Comparison of ENCODE assay signal across 8 cellular contexts in the genomic region with DNA sequence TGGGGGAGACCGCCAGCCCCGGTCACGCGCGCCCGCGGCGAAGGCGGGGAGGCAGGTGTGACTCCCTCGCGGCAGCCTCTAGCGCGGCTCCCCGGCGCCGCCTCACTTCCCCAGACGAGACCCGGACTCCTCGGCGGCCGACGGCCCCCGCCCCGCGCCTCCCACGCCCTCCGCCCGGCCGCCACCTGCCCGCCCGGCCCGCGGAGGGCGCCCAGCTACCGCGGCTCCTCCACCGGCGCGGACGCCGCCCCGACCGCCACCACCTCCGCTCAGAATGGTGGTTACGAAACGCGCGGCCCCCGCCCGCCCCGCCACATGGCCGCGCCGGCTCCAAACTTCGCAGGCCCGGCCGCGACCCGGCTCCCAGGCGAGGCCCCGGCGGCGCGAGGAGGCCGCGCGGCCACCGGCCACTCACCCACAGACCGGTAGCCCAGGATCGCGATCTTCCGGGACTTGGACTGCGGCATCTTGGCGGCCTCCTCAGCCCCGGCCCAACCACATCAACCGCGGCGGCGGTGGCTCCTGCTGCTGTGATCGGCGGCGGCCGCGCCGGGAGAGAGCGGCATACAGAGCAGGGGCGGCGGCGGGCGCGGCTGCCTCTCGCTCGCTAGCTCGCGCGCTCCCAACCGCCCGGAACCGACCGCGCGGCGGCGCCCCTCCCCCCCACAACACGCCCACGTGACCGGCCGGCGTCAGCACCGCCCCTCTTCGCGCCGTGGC. TPM values are rescaled to one million over a fixed set of nuclear protein-coding genes. Genes with fewer than 3 reads are reported as not detected.
DNase-seq lines count a peak whose midpoint lies in the region; ATAC-seq and TF ChIP-seq lines count a peak whose summit lies in the region.
"Not testable (repeated sequence)": the region's sequence is repeated elsewhere in the genome, so short reads cannot be mapped to it uniquely, and the experiment has no call there.

No MANE protein-coding gene starts in this region.

- CTCF ChIA-PET in BJ (lab: Yijun Ruan, JAX) = interaction anchor here (1.3 kb wide), 1 partner anchor 59 kb away, joined by 4 read pairs; no protein-coding TSS in a partner anchor

- POLR2A ChIA-PET in BJ (lab: Charles Lee) = not testable (repeated sequence)

- H3K27me3 ChIP-seq in BJ (ENCODE audit: control insufficient read depth, insufficient read depth, low read length) = not testable (repeated sequence)

- H3K36me3 ChIP-seq in BJ (ENCODE audit: control insufficient read depth, insufficient read depth, low read length) = not testable (repeated sequence)

- H3K4me3 ChIP-seq in BJ (ENCODE audit: low read depth, low read length) = peak overlapping the region; percentile 64
- H3K4me3 ChIP-seq in epithelial cell of proximal tubule (ENCODE audit: low read depth, low read length) = peak overlapping the region; percentile 92

- ATAC-seq in GM19372 (IDR thresholded peaks at IDR 0.05; ENCODE audit: low read depth, unreplicated experiment) (peak; percentile 50), HG03159 (IDR thresholded peaks at IDR 0.05; ENCODE audit: unreplicated experiment) (peak; percentile 56)

- DNase-seq in BJ (ENCODE audit: low read depth); epithelial cell of proximal tubule (ENCODE audit: low read depth): not testable (repeated sequence)
- DNase-seq in RKO (ENCODE audit: low spot score) (peak; percentile 36), activated T-helper 1 cell treated with Interleukin-2 at 50 U/mL for 16 hours (ENCODE audit: low read depth) (peak; percentile 59), middle frontal gyrus (ENCODE audit: extremely low spot score, low spot score) (peak; percentile 11)
- peak; percentile 20 to 55 (median 31) for DNase-seq in stimulated activated CD4-positive, alpha-beta T cell treated with anti-CD3 and anti-CD28 coated beads, TNF-alpha, amount 100 ng/mL, for 24 hours (ENCODE audit: low read depth in 3 of 3)

- TF ChIP-seq CTCF in BJ (IDR thresholded peaks at IDR 0.05; ENCODE audit: insufficient read depth, low read depth, low read length); epithelial cell of proximal tubule (conservative IDR thresholded peaks at IDR 0.05; ENCODE audit: low read depth, low read length): not testable (repeated sequence)

RNA-seq across cellular contexts. Expression of gene RHEB, which starts 0.5 kb away (rescaled TPM):
- 45.4 and 97.8 TPM in 2 replicates for polyA plus RNA-seq in BJ (2011; rRNA removed)
- polyA minus RNA-seq in BJ (2011; rRNA and poly(A)+ RNA removed) = 13.0 and 16.3 TPM in 2 replicates
- total RNA-seq in epithelial cell of proximal tubule = 130 and 157 TPM in 2 replicates
